In genomic region chr20:47365023-47365764, GRCh38 we compare ENCODE assay signal across 20 cellular contexts. TPM values are rescaled to one million over a fixed set of nuclear protein-coding genes. Genes with fewer than 3 reads are reported as not detected.
DNase-seq lines count a peak whose midpoint lies in the region; ATAC-seq and TF ChIP-seq lines count a peak whose summit lies in the region.
"Had no signal": no experiment of that assay in that cellular context is flagged by ENCODE, and none has a peak within 500 bp of the region (broad histone marks: within the 10 kb centered on the region; RNA-seq: fewer than 3 reads in every experiment).

No MANE protein-coding gene starts in this region.

- CTCF ChIA-PET in Panc1 (lab: Charles Lee) = no interaction called here

- no peaks in the 10 kb centered on the region for H3K36me3 Mint-ChIP-seq in activated naive CD4-positive, alpha-beta T cell treated with anti-CD3 and anti-CD28 coated beads, Interleukin-2, amount 50 U/mL, for 72 hours
- H3K36me3 Mint-ChIP-seq: CD4-positive, CD25-positive, alpha-beta regulatory T cell; immature natural killer cell had no signal

- no peaks in the 10 kb centered on the region for H3K36me3 ChIP-seq in Panc1 (ENCODE audit: control insufficient read depth, insufficient read depth, low read length)
- H3K36me3 ChIP-seq: cardiac muscle cell, esophagus squamous epithelium had no signal

- BruUV-seq in Panc1 (replicated peaks; lab: Mats Ljungman, UMichigan) = no TSS peak

- H3K27ac Mint-ChIP-seq in activated naive CD4-positive, alpha-beta T cell treated with anti-CD3 and anti-CD28 coated beads, Interleukin-2, amount 50 U/mL, for 72 hours = peak overlapping the region; percentile 74 to 81
- H3K27ac Mint-ChIP-seq: CD4-positive, CD25-positive, alpha-beta regulatory T cell; immature natural killer cell had no signal

- H3K9me3 ChIP-seq in Panc1 (ENCODE audit: control insufficient read depth, insufficient read depth, low read depth, low read length) = no peaks in the 10 kb centered on the region
- H3K9me3 ChIP-seq: esophagus squamous epithelium had no signal

- peaks cover 35% of the 10 kb centered on the region for H3K4me1 ChIP-seq in Panc1 (ENCODE audit: control insufficient read depth, insufficient read depth, low read length)

- H3K9me3 Mint-ChIP-seq in activated naive CD4-positive, alpha-beta T cell treated with anti-CD3 and anti-CD28 coated beads, Interleukin-2, amount 50 U/mL, for 72 hours = no peaks in the 10 kb centered on the region
- H3K9me3 Mint-ChIP-seq: CD4-positive, CD25-positive, alpha-beta regulatory T cell; immature natural killer cell had no signal

- no peak for DNase-seq in activated naive CD4-positive, alpha-beta T cell treated with anti-CD3 and anti-CD28 coated beads, Interleukin-2, amount 50 U/mL, for 72 hours (ENCODE audit: low spot score in 2 of 2)
- DNase-seq in activated naive CD4-positive, alpha-beta T cell treated with anti-CD3 and anti-CD28 coated beads, Interleukin-2, amount 50 U/mL, for 16 hours = no peak
- DNase-seq in Panc1 (ENCODE audit: low read depth, low spot score) (no peak), erythroblast (lab: John Stamatoyannopoulos, UW) (peak; percentile 76 to 86)
- DNase-seq: ACHN; activated CD4-positive, alpha-beta T cell treated with anti-CD3 and anti-CD28 coated beads for 4 hours; CD4-positive, CD25-positive, alpha-beta regulatory T cell; dorsolateral prefrontal cortex; esophagus squamous epithelium; glutamatergic neuron; immature natural killer cell; MM.1S; SHP77 treated with DMSO at 0.1 percent for 48 hours; stimulated activated naive CD4-positive, alpha-beta T cell treated with Interleukin-2 at 50 U/mL for 16 hours; T-helper 9 cell had no signal

- POLR2A ChIA-PET in Panc1 (lab: Charles Lee) = no interaction called here

- in situ Hi-C loops in Panc1 (cut with HindIII; ENCODE audit: low pct_unique_long_range_greater_than_20kb, low sequenced_read_pairs) = no loop called here

- peak in 1 of 2 donors; percentile 37 for ATAC-seq in activated naive CD4-positive, alpha-beta T cell treated with anti-CD3 and anti-CD28 coated beads, Interleukin-2, amount 50 U/mL, for 72 hours
- ATAC-seq in Panc1 = no peak
- ATAC-seq in HG03159 (IDR thresholded peaks at IDR 0.05; ENCODE audit: unreplicated experiment) = no peak
- ATAC-seq in HG02970 (IDR thresholded peaks at IDR 0.05; ENCODE audit: low FRiP score, unreplicated experiment) = no peak
- ATAC-seq in GM19455 (IDR thresholded peaks at IDR 0.05; ENCODE audit: unreplicated experiment) = no peak

- no peak for TF ChIP-seq CTCF in Panc1 (IDR thresholded peaks at IDR 0.05)
- peak; percentile 17 for TF ChIP-seq CTCF in subcutaneous adipose tissue (IDR thresholded peaks at IDR 0.05; ENCODE audit: low read depth)

- H3K4me3 ChIP-seq in Panc1 (ENCODE audit: low read depth in 2 of 2, low read length in 2 of 2) = no peak overlapping the region
- H3K4me3 ChIP-seq: cardiac muscle cell, dorsolateral prefrontal cortex, esophagus squamous epithelium had no signal

- no peaks in the 10 kb centered on the region for H3K27me3 ChIP-seq in Panc1 (ENCODE audit: control insufficient read depth, insufficient read depth, low read length)
- H3K27me3 ChIP-seq: cardiac muscle cell, dorsolateral prefrontal cortex, esophagus squamous epithelium had no signal

- intact Hi-C loops in Panc1 (cut with micrococcal nuclease; ENCODE audit: unreplicated experiment) = no loop called here

- H3K27ac ChIP-seq in Panc1 (ENCODE audit: low read length) = peak overlapping the region; percentile 71; the same call in 1 of the 2 replicates
- H3K27ac ChIP-seq: cardiac muscle cell, esophagus squamous epithelium had no signal

- no peak for TF ChIP-seq POLR2A in erythroblast (IDR thresholded peaks at IDR 0.05; ENCODE audit: low read length)

RNA-seq across cellular contexts. Expression of gene ZMYND8, which starts 8.7 kb away (rescaled TPM):
- 10 to 100 TPM; 35.7 to 46.4 TPM for total RNA-seq in activated naive CD4-positive, alpha-beta T cell treated with anti-CD3 and anti-CD28 coated beads, Interleukin-2, amount 50 U/mL, for 72 hours
- total RNA-seq in Panc1 (2021; ENCODE audit: unreplicated experiment) (50.7 TPM), subcutaneous adipose tissue (10 to 100 TPM; 33.3 to 46.7 (median 39.2) TPM)
- 26.6 TPM for polyA plus RNA-seq in Panc1 (2012; ENCODE audit: insufficient read length)

Comparison
In these comparisons a context has a peak if more than half of its experiments do, and no peak if none do; other contexts are left out.
1. DNase-seq: peak in erythroblast (2 of 2); none in activated naive CD4-positive, alpha-beta T cell treated with anti-CD3 and anti-CD28 coated beads, Interleukin-2, amount 50 U/mL, for 72 hours (0 of 2), activated naive CD4-positive, alpha-beta T cell treated with anti-CD3 and anti-CD28 coated beads, Interleukin-2, amount 50 U/mL, for 16 hours (single experiment) and Panc1 (single experiment).